Comparison of ENCODE assay signal across 1 cellular context in genomic region chr7:73597978-73598782, GRCh38.
TF ChIP-seq lines count a peak whose summit lies in the region.

No MANE protein-coding gene starts in this region.

TF ChIP-seq in HepG2, 621 proteins besides CTCF, POLR2A, EP300 and RAD21 (continued from another document and continues in another):
- TF ChIP-seq KAT2B (IDR thresholded peaks at IDR 0.05; ENCODE audit: borderline replicate concordance, low read depth, low read length) (no peak), ZNF329 (CRISPR knock-in tag; IDR thresholded peaks at IDR 0.05; ENCODE audit: low read depth) (no peak), GMEB1 (CRISPR knock-in tag; IDR thresholded peaks at IDR 0.05; ENCODE audit: borderline replicate concordance) (no peak), HES4 (CRISPR knock-in tag; IDR thresholded peaks at IDR 0.05; ENCODE audit: borderline replicate concordance) (no peak), RBM22 (optimal IDR thresholded peaks at IDR 0.05; ENCODE audit: low read length) (peak; percentile 95), PATZ1 (CRISPR knock-in tag; IDR thresholded peaks at IDR 0.05) (no peak), POLR2AphosphoS5 (IDR thresholded peaks at IDR 0.05; ENCODE audit: low read depth, low read length) (peak; percentile 32), SOX5 (CRISPR knock-in tag; IDR thresholded peaks at IDR 0.05; ENCODE audit: borderline replicate concordance) (no peak), HOXA5 (CRISPR knock-in tag; IDR thresholded peaks at IDR 0.05) (no peak), ZNF33A (CRISPR knock-in tag; IDR thresholded peaks at IDR 0.05; ENCODE audit: borderline replicate concordance) (no peak), NCOR1 (IDR thresholded peaks at IDR 0.05; ENCODE audit: borderline replicate concordance, low read length) (no peak), HOXA7 (CRISPR knock-in tag; IDR thresholded peaks at IDR 0.05) (0 out of 2 replicates have a peak, but pooled peaks have one; percentile 59), ZMYM4 (CRISPR knock-in tag; IDR thresholded peaks at IDR 0.05) (no peak), ZBTB4 (CRISPR knock-in tag; IDR thresholded peaks at IDR 0.05; ENCODE audit: borderline replicate concordance) (no peak), ZFAT (CRISPR knock-in tag; conservative IDR thresholded peaks at IDR 0.05) (no peak), ZNF460 (CRISPR knock-in tag; IDR thresholded peaks at IDR 0.05; ENCODE audit: borderline replicate concordance) (no peak), LCORL (IDR thresholded peaks at IDR 0.05) (peak; percentile 44; the same call in 1 of the 2 replicates), LCORL (CRISPR knock-in tag; IDR thresholded peaks at IDR 0.05) (no peak), PPARG (CRISPR knock-in tag; conservative IDR thresholded peaks at IDR 0.05) (no peak), ZNF780A (CRISPR knock-in tag; IDR thresholded peaks at IDR 0.05) (no peak), ARID4A (CRISPR knock-in tag; IDR thresholded peaks at IDR 0.05; ENCODE audit: borderline replicate concordance) (no peak), PCBP1 (IDR thresholded peaks at IDR 0.05; ENCODE audit: borderline replicate concordance, low read depth, low read length) (no peak), ZNF576 (CRISPR knock-in tag; IDR thresholded peaks at IDR 0.05) (no peak), SOX6 (IDR thresholded peaks at IDR 0.05) (no peak), SOX6 (CRISPR knock-in tag; IDR thresholded peaks at IDR 0.05) (no peak), ZNF687 (CRISPR knock-in tag; IDR thresholded peaks at IDR 0.05) (no peak), ZNF296 (CRISPR knock-in tag; conservative IDR thresholded peaks at IDR 0.05) (no peak), MED8 (CRISPR knock-in tag; IDR thresholded peaks at IDR 0.05; ENCODE audit: insufficient replicate concordance) (no peak), PHB2 (IDR thresholded peaks at IDR 0.05; ENCODE audit: partially characterized antibody) (peak; percentile 45), HNF4G (IDR thresholded peaks at IDR 0.05; ENCODE audit: borderline replicate concordance, low read depth, low read length) (no peak), HNF4G (CRISPR knock-in tag; IDR thresholded peaks at IDR 0.05; ENCODE audit: borderline replicate concordance, low read depth) (no peak), KDM6A (CRISPR knock-in tag; IDR thresholded peaks at IDR 0.05; ENCODE audit: low read depth) (no peak), TSC22D2 (CRISPR knock-in tag; IDR thresholded peaks at IDR 0.05; ENCODE audit: borderline replicate concordance) (no peak), TBP (CRISPR knock-in tag; IDR thresholded peaks at IDR 0.05) (no peak), MEIS1 (CRISPR knock-in tag; IDR thresholded peaks at IDR 0.05; ENCODE audit: borderline replicate concordance) (no peak), ZBTB42 (CRISPR knock-in tag; IDR thresholded peaks at IDR 0.05) (no peak)
- TF ChIP-seq, protein P1, sequence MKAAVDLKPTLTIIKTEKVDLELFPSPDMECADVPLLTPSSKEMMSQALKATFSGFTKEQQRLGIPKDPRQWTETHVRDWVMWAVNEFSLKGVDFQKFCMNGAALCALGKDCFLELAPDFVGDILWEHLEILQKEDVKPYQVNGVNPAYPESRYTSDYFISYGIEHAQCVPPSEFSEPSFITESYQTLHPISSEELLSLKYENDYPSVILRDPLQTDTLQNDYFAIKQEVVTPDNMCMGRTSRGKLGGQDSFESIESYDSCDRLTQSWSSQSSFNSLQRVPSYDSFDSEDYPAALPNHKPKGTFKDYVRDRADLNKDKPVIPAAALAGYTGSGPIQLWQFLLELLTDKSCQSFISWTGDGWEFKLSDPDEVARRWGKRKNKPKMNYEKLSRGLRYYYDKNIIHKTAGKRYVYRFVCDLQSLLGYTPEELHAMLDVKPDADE (CRISPR knock-in tag; IDR thresholded peaks at IDR 0.05), result no peak
- TF ChIP-seq, protein P2, sequence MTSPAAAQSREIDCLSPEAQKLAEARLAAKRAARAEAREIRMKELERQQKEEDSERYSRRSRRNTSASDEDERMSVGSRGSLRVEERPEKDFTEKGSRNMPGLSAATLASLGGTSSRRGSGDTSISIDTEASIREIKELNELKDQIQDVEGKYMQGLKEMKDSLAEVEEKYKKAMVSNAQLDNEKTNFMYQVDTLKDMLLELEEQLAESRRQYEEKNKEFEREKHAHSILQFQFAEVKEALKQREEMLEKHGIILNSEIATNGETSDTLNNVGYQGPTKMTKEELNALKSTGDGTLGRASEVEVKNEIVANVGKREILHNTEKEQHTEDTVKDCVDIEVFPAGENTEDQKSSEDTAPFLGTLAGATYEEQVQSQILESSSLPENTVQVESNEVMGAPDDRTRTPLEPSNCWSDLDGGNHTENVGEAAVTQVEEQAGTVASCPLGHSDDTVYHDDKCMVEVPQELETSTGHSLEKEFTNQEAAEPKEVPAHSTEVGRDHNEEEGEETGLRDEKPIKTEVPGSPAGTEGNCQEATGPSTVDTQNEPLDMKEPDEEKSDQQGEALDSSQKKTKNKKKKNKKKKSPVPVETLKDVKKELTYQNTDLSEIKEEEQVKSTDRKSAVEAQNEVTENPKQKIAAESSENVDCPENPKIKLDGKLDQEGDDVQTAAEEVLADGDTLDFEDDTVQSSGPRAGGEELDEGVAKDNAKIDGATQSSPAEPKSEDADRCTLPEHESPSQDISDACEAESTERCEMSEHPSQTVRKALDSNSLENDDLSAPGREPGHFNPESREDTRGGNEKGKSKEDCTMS (CRISPR knock-in tag; conservative IDR thresholded peaks at IDR 0.05), result no peak
- TF ChIP-seq, protein P3, sequence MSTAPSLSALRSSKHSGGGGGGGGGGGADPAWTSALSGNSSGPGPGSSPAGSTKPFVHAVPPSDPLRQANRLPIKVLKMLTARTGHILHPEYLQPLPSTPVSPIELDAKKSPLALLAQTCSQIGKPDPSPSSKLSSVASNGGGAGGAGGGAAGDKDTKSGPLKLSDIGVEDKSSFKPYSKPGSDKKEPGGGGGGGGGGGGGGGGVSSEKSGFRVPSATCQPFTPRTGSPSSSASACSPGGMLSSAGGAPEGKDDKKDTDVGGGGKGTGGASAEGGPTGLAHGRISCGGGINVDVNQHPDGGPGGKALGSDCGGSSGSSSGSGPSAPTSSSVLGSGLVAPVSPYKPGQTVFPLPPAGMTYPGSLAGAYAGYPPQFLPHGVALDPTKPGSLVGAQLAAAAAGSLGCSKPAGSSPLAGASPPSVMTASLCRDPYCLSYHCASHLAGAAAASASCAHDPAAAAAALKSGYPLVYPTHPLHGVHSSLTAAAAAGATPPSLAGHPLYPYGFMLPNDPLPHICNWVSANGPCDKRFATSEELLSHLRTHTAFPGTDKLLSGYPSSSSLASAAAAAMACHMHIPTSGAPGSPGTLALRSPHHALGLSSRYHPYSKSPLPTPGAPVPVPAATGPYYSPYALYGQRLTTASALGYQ (CRISPR knock-in tag; IDR thresholded peaks at IDR 0.05), result no peak
- TF ChIP-seq, protein P4, sequence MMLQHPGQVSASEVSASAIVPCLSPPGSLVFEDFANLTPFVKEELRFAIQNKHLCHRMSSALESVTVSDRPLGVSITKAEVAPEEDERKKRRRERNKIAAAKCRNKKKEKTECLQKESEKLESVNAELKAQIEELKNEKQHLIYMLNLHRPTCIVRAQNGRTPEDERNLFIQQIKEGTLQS (CRISPR knock-in tag; IDR thresholded peaks at IDR 0.05), result no peak
